Comparison of ENCODE assay signal across 10 cellular contexts in genomic region chr6:28537065-28537464, GRCh38. TPM values are rescaled to one million over a fixed set of nuclear protein-coding genes. Genes with fewer than 3 reads are reported as not detected.
A peak's percentile ranks its signal among the peaks of the same experiment; 100 is the strongest.
DNase-seq lines count a peak whose midpoint lies in the region; ATAC-seq and TF ChIP-seq lines count a peak whose summit lies in the region.
"Had no signal": no experiment of that assay in that cellular context is flagged by ENCODE, and none has a peak within 500 bp of the region (broad histone marks: within the 10 kb centered on the region; RNA-seq: fewer than 3 reads in every experiment).

No MANE protein-coding gene starts in this region.

- H3K27me3 ChIP-seq in A673 (replicated peaks; ENCODE audit: insufficient read depth, low read depth, low read length, poor library complexity) (no peaks in the 10 kb centered on the region), H7 (ENCODE audit: control insufficient read depth, insufficient read depth, low read length) (no peaks in the 10 kb centered on the region; the same call in 1 of the 2 replicates)

- H3K9me3 ChIP-seq in A673 (ENCODE audit: low read depth, low read length, poor library complexity, severe bottlenecking) = no peaks in the 10 kb centered on the region

- TF ChIP-seq CTCF in A673 (conservative IDR thresholded peaks at IDR 0.05; ENCODE audit: low read depth, low read length) = no peak

- BruUV-seq in A673 (replicated peaks; lab: Mats Ljungman, UMichigan) = no TSS peak

- CTCF ChIA-PET in A673 (lab: Charles Lee) = no interaction called here

- intact Hi-C loops in A673 (cut with micrococcal nuclease; ENCODE audit: unreplicated experiment) = no loop called here

- no peak for ATAC-seq in GM18517 (IDR thresholded peaks at IDR 0.05; ENCODE audit: unreplicated experiment)
- no peak for ATAC-seq in GM21619 (IDR thresholded peaks at IDR 0.05; ENCODE audit: unreplicated experiment)

- POLR2A ChIA-PET in A673 (lab: Charles Lee; ENCODE audit: low non-redundant PET) = no interaction called here

- H3K27ac ChIP-seq in A673 (ENCODE audit: low read depth, low read length, poor library complexity, severe bottlenecking) = no peak overlapping the region

- DNase-seq in A673 (ENCODE audit: low spot score) (peak; percentile 47), H7 (no peak), amniotic epithelial cell (ENCODE audit: low read depth) (peak; percentile 31), iPS-NIHi11 (ENCODE audit: low spot score) (peak; percentile 40), foreskin melanocyte (no peak), HPDE6-E6E7 (ENCODE audit: extremely low spot score) (no peak)
- DNase-seq: DMS 273 treated with DMSO at 0.1 percent for 48 hours, naive B cell had no signal

- peak overlapping the region; percentile 29 for H3K4me3 ChIP-seq in A673 (ENCODE audit: low read depth, low read length, poor library complexity, severe bottlenecking)
- peak overlapping the region; percentile 62 for H3K4me3 ChIP-seq in H7 (ENCODE audit: insufficient read depth, low read depth, low read length)

- H3K36me3 ChIP-seq in A673 (ENCODE audit: insufficient read depth, low read length, poor library complexity, severe bottlenecking) = no peaks in the 10 kb centered on the region
- H3K36me3 ChIP-seq in H7 (replicated peaks; ENCODE audit: control insufficient read depth, insufficient read depth, low read length) = no peaks in the 10 kb centered on the region

- H3K4me1 ChIP-seq in A673 (ENCODE audit: insufficient read depth, low read length, poor library complexity, severe bottlenecking) = peaks cover under 1% of the 10 kb centered on the region

RNA-seq across cellular contexts. Expression of gene GPX5, which starts 11.4 kb away (rescaled TPM):
- total RNA-seq in A673 (2021) = not detected in 2 replicates
- not detected in 2 replicates for total RNA-seq in H7 (2014; rRNA removed; shearing (Covaris generic))

RNA-seq across cellular contexts. Expression of gene GPX6, which starts 21.5 kb away (rescaled TPM):
- total RNA-seq in A673 (2021) = not detected in 2 replicates
- total RNA-seq in H7 (2014; rRNA removed; shearing (Covaris generic)) = not detected in 2 replicates

Comparison
In these comparisons a context has a peak if more than half of its experiments do, and no peak if none do; other contexts are left out.
1. DNase-seq: peak in A673 (single experiment), amniotic epithelial cell (single experiment) and iPS-NIHi11 (single experiment); none in H7 (single experiment), foreskin melanocyte (single experiment) and HPDE6-E6E7 (single experiment).